ENCODE assay signal across 9 cellular contexts in the genomic region with DNA sequence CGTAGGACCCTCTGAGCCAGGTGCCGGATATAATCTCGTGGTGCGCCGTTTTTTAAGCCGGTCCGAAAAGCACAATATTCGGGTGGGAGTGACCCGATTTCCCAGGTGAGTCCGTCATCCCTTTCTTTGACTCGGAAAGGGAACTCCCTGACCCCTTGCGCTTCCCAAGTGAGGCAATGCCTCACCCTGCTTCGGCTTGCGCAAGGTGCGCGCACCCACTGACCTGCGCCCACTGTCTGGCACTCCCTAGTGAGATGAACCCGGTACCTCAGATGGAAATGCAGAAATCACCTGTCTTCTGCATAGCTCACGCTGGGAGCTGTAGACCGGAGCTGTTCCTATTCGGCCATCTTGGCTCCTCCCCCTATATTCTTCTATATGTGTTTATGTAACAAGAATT. TPM values are rescaled to one million over a fixed set of nuclear protein-coding genes. Genes with fewer than 3 reads are reported as not detected.
DNase-seq lines count a peak whose midpoint lies in the region; TF ChIP-seq lines count a peak whose summit lies in the region.
"Not testable (repeated sequence)": the region's sequence is repeated elsewhere in the genome, so short reads cannot be mapped to it uniquely, and the experiment has no call there.
"Had no signal": no experiment of that assay in that cellular context is flagged by ENCODE, and none has a peak within 500 bp of the region (broad histone marks: within the 10 kb centered on the region; RNA-seq: fewer than 3 reads in every experiment).

No MANE protein-coding gene starts in this region.

- H3K79me2 ChIP-seq in H9 (ENCODE audit: insufficient read depth, low read length): not testable (repeated sequence)

- not testable (repeated sequence) for DNase-seq in H9; coronary artery (ENCODE audit: low spot score); glutamatergic neuron; kidney epithelial cell (ENCODE audit: low read depth); neural crest cell (ENCODE audit: low read depth, low spot score)
- DNase-seq in NCI-H2171 treated with DMSO at 0.1 percent for 48 hours (lab: John Stamatoyannopoulos, UW) (peak; percentile 35), SW480 (ENCODE audit: low spot score) (peak; percentile 17)

- H3K23me2 ChIP-seq in H9 (ENCODE audit: insufficient read length, low read depth, low read length, poor library complexity, severe bottlenecking): not testable (repeated sequence)

- WGBS in H9 (ENCODE audit: extremely low coverage, insufficient read length, low lambda C conversion rate): no CpG with 5 or more reads among the region's 21 CpGs

- not testable (repeated sequence) for H3K36me3 ChIP-seq in kidney epithelial cell (ENCODE audit: control insufficient read depth, insufficient read depth, low read length)

- H2BK120ac ChIP-seq in H9 (ENCODE audit: low read depth, low read length, poor library complexity, severe bottlenecking): not testable (repeated sequence)

- H3K4me3 ChIP-seq in coronary artery (peak overlapping the region; percentile 30), kidney epithelial cell (ENCODE audit: low read depth, low read length) (peak overlapping the region; percentile 31)

- H2AK5ac ChIP-seq in H9 (ENCODE audit: insufficient read length, low read length): not testable (repeated sequence)

- H3K4me1 ChIP-seq in H9 (ENCODE audit: insufficient read depth, low read length): not testable (repeated sequence)

- H3K14ac ChIP-seq in H9 (ENCODE audit: insufficient read depth, low read length): not testable (repeated sequence)

- not testable (repeated sequence) for H3K4me2 ChIP-seq in H9 (ENCODE audit: insufficient read depth, insufficient read length, low read length)

- not testable (repeated sequence) for H3K36me3 Mint-ChIP-seq in H9 (ENCODE audit: insufficient read depth in 1 of 3, low read depth in 3 of 3); glutamatergic neuron (ENCODE audit: unreplicated experiment); neural crest cell (ENCODE audit: low read depth)

- not testable (repeated sequence) for H4K20me1 ChIP-seq in H9 (ENCODE audit: control insufficient read depth, insufficient read depth, insufficient read length)

- H3K27me3 Mint-ChIP-seq in H9 (ENCODE audit: low read depth); glutamatergic neuron (ENCODE audit: unreplicated experiment); neural crest cell (ENCODE audit: low read depth): not testable (repeated sequence)

- not testable (repeated sequence) for H2BK5ac ChIP-seq in H9 (ENCODE audit: insufficient read length, low read length)

- H3K27ac Mint-ChIP-seq in H9: peak overlapping the region in 2 of 3 experiments; percentile 27 to 94; a peak in 3 of 7 replicates
- H3K27ac Mint-ChIP-seq in glutamatergic neuron (ENCODE audit: unreplicated experiment): peak overlapping the region; percentile 59
- H3K27ac Mint-ChIP-seq in neural crest cell (ENCODE audit: unreplicated experiment): peak overlapping the region; percentile 87

- H3K4me1 Mint-ChIP-seq in H9; glutamatergic neuron (ENCODE audit: low read depth, unreplicated experiment); neural crest cell: not testable (repeated sequence)

- not testable (repeated sequence) for TF ChIP-seq CTCF in H9 (conservative IDR thresholded peaks at IDR 0.05); coronary artery (IDR thresholded peaks at IDR 0.05); glutamatergic neuron (IDR thresholded peaks at IDR 0.05; ENCODE audit: partially characterized antibody, unreplicated experiment); kidney epithelial cell (IDR thresholded peaks at IDR 0.05; ENCODE audit: insufficient read depth, low read length, poor library complexity, severe bottlenecking); neural crest cell (conservative IDR thresholded peaks at IDR 0.05)

- not testable (repeated sequence) for H3K4ac ChIP-seq in H9 (ENCODE audit: low read depth, low read length)

- not testable (repeated sequence) for H4K5ac ChIP-seq in H9 (ENCODE audit: insufficient read length, low read depth, low read length)

- not testable (repeated sequence) for H3K9me3 ChIP-seq in H9 (ENCODE audit: control insufficient read depth, low read depth, low read length)

- H3K27me3 ChIP-seq in H9 (ENCODE audit: insufficient read depth, low read length); kidney epithelial cell (ENCODE audit: control insufficient read depth, insufficient read depth, low read length): not testable (repeated sequence)

- H3K9ac ChIP-seq in H9 (ENCODE audit: extremely low read depth, insufficient read length, low read length): peak overlapping the region; percentile 38

- H2BK15ac ChIP-seq in H9 (ENCODE audit: low read depth, low read length): not testable (repeated sequence)

- H3K9me3 Mint-ChIP-seq in H9; glutamatergic neuron (ENCODE audit: unreplicated experiment); neural crest cell: not testable (repeated sequence)

- not testable (repeated sequence) for H3K27ac ChIP-seq in H9 (ENCODE audit: insufficient read length, low read depth, low read length); coronary artery

- not testable (repeated sequence) for H3K23ac ChIP-seq in H9 (ENCODE audit: insufficient read length, low read depth, low read length)

- not testable (repeated sequence) for H2BK20ac ChIP-seq in H9 (ENCODE audit: low read depth, low read length, poor library complexity, severe bottlenecking)

- H4K8ac ChIP-seq in H9 (replicated peaks; ENCODE audit: insufficient read length, low read depth, low read length): not testable (repeated sequence)

- H3K4me3 Mint-ChIP-seq in H9 (peak overlapping the region; percentile 86 to 90), glutamatergic neuron (ENCODE audit: unreplicated experiment) (peak overlapping the region; percentile 82), neural crest cell (peak overlapping the region; percentile 89)

- not testable (repeated sequence) for H3K56ac ChIP-seq in H9 (ENCODE audit: insufficient read length, low read depth, low read length)

- not testable (repeated sequence) for H4K91ac ChIP-seq in H9 (ENCODE audit: insufficient read length, low read depth, low read length)

- H2BK12ac ChIP-seq in H9 (ENCODE audit: insufficient read length, low read depth, low read length): not testable (repeated sequence)

- not testable (repeated sequence) for H3T11ph ChIP-seq in H9 (ENCODE audit: low read length)

- not testable (repeated sequence) for H3K18ac ChIP-seq in H9 (ENCODE audit: insufficient read length, low read depth, low read length)

- H3K79me1 ChIP-seq in H9 (ENCODE audit: insufficient read depth, low read depth, low read length, poor library complexity, severe bottlenecking): not testable (repeated sequence)

- H2AFZ ChIP-seq in H9 (ENCODE audit: low read length): not testable (repeated sequence)

RNA-seq across cellular contexts. Expression of a gene that starts 45.2 kb away (rescaled TPM):
- 4.0 and 5.4 TPM in 2 replicates for total RNA-seq in H9 (2021)
- 13.8 TPM for total RNA-seq in glutamatergic neuron (ENCODE audit: unreplicated experiment)
- 2.1 and 4.9 TPM in 2 replicates for total RNA-seq in kidney epithelial cell
- 1.7 and 2.2 TPM in 2 replicates for total RNA-seq in neural crest cell
- total RNA-seq: CD4-positive, CD25-positive, alpha-beta regulatory T cell; HT1080 had no signal
